22 cellular contexts compared by ENCODE assay signal in genomic region chr16:30731411-30731810, GRCh38. TPM values are rescaled to one million over a fixed set of nuclear protein-coding genes. Genes with fewer than 3 reads are reported as not detected.
DNase-seq lines count a peak whose midpoint lies in the region; ATAC-seq, FAIRE-seq and TF ChIP-seq lines count a peak whose summit lies in the region.
"Had no signal": no experiment of that assay in that cellular context is flagged by ENCODE, and none has a peak within 500 bp of the region (broad histone marks: within the 10 kb centered on the region; RNA-seq: fewer than 3 reads in every experiment).

No MANE protein-coding gene starts in this region.

- FAIRE-seq in H54 (lab: Jason Lieb, UNC), result no peak
- FAIRE-seq: endothelial cell of umbilical vein had no signal

- H3K4me1 ChIP-seq in mammary epithelial cell (ENCODE audit: insufficient read depth, low read length), result peaks cover 11% of the 10 kb centered on the region
- H3K4me1 ChIP-seq: ascending aorta, stomach, thyroid gland had no signal

- no peaks in the 10 kb centered on the region for H4K20me1 ChIP-seq in mammary epithelial cell (ENCODE audit: insufficient read depth, low read length)

- intact Hi-C loops in mammary epithelial cell (cut with micrococcal nuclease), result no loop called here

- H3K36me3 ChIP-seq in mammary epithelial cell (ENCODE audit: insufficient read depth, low read length), result peaks cover 42% of the 10 kb centered on the region

- 36% methylated on average over 3 of the region's 3 CpGs for WGBS in mammary epithelial cell (ENCODE audit: low coverage, missing lambda C conversion rate)

- no peak overlapping the region for H3K4me3 Mint-ChIP-seq in activated T-cell treated with anti-CD3 and anti-CD28 coated beads, Interleukin-2, amount 50 U/mL, for 72 hours
- H3K4me3 Mint-ChIP-seq: activated CD4-positive, alpha-beta memory T cell treated with anti-CD3 and anti-CD28 coated beads for 36 hours; B cell; CD8-positive, alpha-beta T cell; natural killer cell had no signal

- CTCF ChIA-PET in mammary epithelial cell (lab: Charles Lee; ENCODE audit: low non-redundant PET), result no interaction called here

- H3K79me2 ChIP-seq in mammary epithelial cell (ENCODE audit: insufficient read depth, low read length), result peaks cover 42% of the 10 kb centered on the region

- no TSS peak for BruUV-seq in mammary epithelial cell (replicated peaks; lab: Mats Ljungman, UMichigan)

- no peaks in the 10 kb centered on the region for H3K9me3 Mint-ChIP-seq in activated T-cell treated with anti-CD3 and anti-CD28 coated beads, Interleukin-2, amount 50 U/mL, for 72 hours
- H3K9me3 Mint-ChIP-seq: activated CD4-positive, alpha-beta memory T cell treated with anti-CD3 and anti-CD28 coated beads for 36 hours; CD8-positive, alpha-beta T cell; natural killer cell had no signal

- H3K4me3 ChIP-seq in mammary epithelial cell (replicated peaks in 1 of 3; ENCODE audit: insufficient read depth in 1 of 3, low read depth in 2 of 3, low read length in 3 of 3), result no peak overlapping the region
- H3K4me3 ChIP-seq: ascending aorta, stomach, thyroid gland had no signal

- no peak for TF ChIP-seq CTCF in mammary epithelial cell (conservative IDR thresholded peaks at IDR 0.05 in 1 of 2, IDR thresholded peaks at IDR 0.05 in 1 of 2; ENCODE audit: extremely low read depth in 1 of 2, insufficient read depth in 1 of 2, low read depth in 1 of 2, low read length in 2 of 2)
- no peak for TF ChIP-seq CTCF in GM13977 (IDR thresholded peaks at IDR 0.05; ENCODE audit: extremely low read depth, insufficient read depth, missing control alignments)

- H3K4me2 ChIP-seq in mammary epithelial cell (ENCODE audit: insufficient read depth, low read depth, low read length), result peak overlapping the region; percentile 1

- no peak for TF ChIP-seq POLR2A in H54 (IDR thresholded peaks at IDR 0.05; ENCODE audit: low read depth, low read length)

- H2AFZ ChIP-seq in mammary epithelial cell (ENCODE audit: low read depth, low read length), result no peak overlapping the region

- peak; percentile 41 to 45 for ATAC-seq in activated T-cell treated with anti-CD3 and anti-CD28 coated beads, Interleukin-2, amount 50 U/mL, for 72 hours (replicated peaks in 1 of 2)
- ATAC-seq: CD8-positive, alpha-beta T cell; natural killer cell had no signal

- peaks cover 7 to 25% of the 10 kb centered on the region in 2 donors for H3K36me3 Mint-ChIP-seq in activated T-cell treated with anti-CD3 and anti-CD28 coated beads, Interleukin-2, amount 50 U/mL, for 72 hours (ENCODE audit: insufficient read depth in 2 of 2)

- no peak for DNase-seq in activated T-cell treated with anti-CD3 and anti-CD28 coated beads, Interleukin-2, amount 50 U/mL, for 72 hours
- DNase-seq in activated T-cell treated with anti-CD3 and anti-CD28 coated beads, Interleukin-2, amount 50 U/mL, for 1 hour, result no peak
- DNase-seq in MV-4-11 (lab: John Stamatoyannopoulos, UW), result peak; percentile 14
- peak; percentile 62 for DNase-seq in mammary epithelial cell
- DNase-seq in non-pigmented ciliary epithelial cell (ENCODE audit: low read depth), result peak; percentile 23
- no peak for DNase-seq in H54 (ENCODE audit: insufficient read length, low spot score)
- no peak for DNase-seq in KBM-7
- no peak for DNase-seq in GM13977 (ENCODE audit: low spot score)
- DNase-seq: activated CD4-positive, alpha-beta memory T cell treated with anti-CD3 and anti-CD28 coated beads for 36 hours; activated naive CD4-positive, alpha-beta T cell treated with Interleukin-2 at 50 U/mL for 16 hours; CD8-positive, alpha-beta T cell; cerebellar nuclear complex; EL; natural killer cell; NCI-H446 treated with DMSO at 0.1 percent for 48 hours; SIG-M5; stomach; thyroid gland had no signal

- dilution Hi-C loops in mammary epithelial cell (cut with HindIII; ENCODE audit: low sequenced_read_pairs), result no loop called here

- H3K27ac ChIP-seq in mammary epithelial cell (ENCODE audit: insufficient read depth, low read depth, low read length), result no peak overlapping the region
- H3K27ac ChIP-seq: ascending aorta, HL-60, stomach, thyroid gland had no signal

- no peaks in the 10 kb centered on the region for H3K27me3 Mint-ChIP-seq in activated T-cell treated with anti-CD3 and anti-CD28 coated beads, Interleukin-2, amount 50 U/mL, for 72 hours (ENCODE audit: low read depth)
- H3K27me3 Mint-ChIP-seq: activated CD4-positive, alpha-beta memory T cell treated with anti-CD3 and anti-CD28 coated beads for 36 hours; B cell had no signal

- no peak overlapping the region for H3K9ac ChIP-seq in mammary epithelial cell (ENCODE audit: insufficient read depth, low read length)

- H3K27ac Mint-ChIP-seq in activated T-cell treated with anti-CD3 and anti-CD28 coated beads, Interleukin-2, amount 50 U/mL, for 72 hours, result no peak overlapping the region
- H3K27ac Mint-ChIP-seq: activated CD4-positive, alpha-beta memory T cell treated with anti-CD3 and anti-CD28 coated beads for 36 hours; B cell; CD8-positive, alpha-beta T cell; natural killer cell had no signal

- no peaks in the 10 kb centered on the region for H3K9me3 ChIP-seq in mammary epithelial cell (replicated peaks; ENCODE audit: insufficient read depth, low read length)
- H3K9me3 ChIP-seq: ascending aorta, stomach, thyroid gland had no signal

- peaks cover 4% of the 10 kb centered on the region for H3K4me1 Mint-ChIP-seq in activated T-cell treated with anti-CD3 and anti-CD28 coated beads, Interleukin-2, amount 50 U/mL, for 72 hours (ENCODE audit: low read depth)
- H3K4me1 Mint-ChIP-seq: B cell, natural killer cell had no signal

- no peaks in the 10 kb centered on the region for H3K27me3 ChIP-seq in mammary epithelial cell (ENCODE audit: insufficient read depth, low read length)
- H3K27me3 ChIP-seq: ascending aorta, stomach, thyroid gland had no signal

- in situ Hi-C loops in mammary epithelial cell (cut with MboI; ENCODE audit: low sequenced_read_pairs in 2 of 2), result no loop called here
- in situ Hi-C loops in KBM-7 (cut with MboI; ENCODE audit: low pct_unique_long_range_greater_than_20kb, low sequenced_read_pairs), result no loop called here
- in situ Hi-C loops in GM13977 (cut with MboI; ENCODE audit: low pct_unique_long_range_greater_than_20kb, low sequenced_read_pairs, unreplicated experiment), result no loop called here

RNA-seq across cellular contexts. Expression of gene PHKG2, which starts 16.8 kb away (rescaled TPM):
- 10 to 100 TPM; 38.0 to 38.5 TPM for total RNA-seq in activated T-cell treated with anti-CD3 and anti-CD28 coated beads, Interleukin-2, amount 50 U/mL, for 72 hours
- 10 to 100 TPM; 15.3 to 39.3 TPM for total RNA-seq in mammary epithelial cell
- 29.2 TPM for polyA plus RNA-seq in mammary epithelial cell
- 6.8 TPM for polyA minus RNA-seq in mammary epithelial cell

RNA-seq across cellular contexts. Expression of gene CFAP119, which starts 30.5 kb away (rescaled TPM):
- total RNA-seq in activated T-cell treated with anti-CD3 and anti-CD28 coated beads, Interleukin-2, amount 50 U/mL, for 72 hours, result 1 to 10 TPM; 3.2 to 4.7 TPM
- 1 to 10 TPM; 1.5 to 8.3 TPM for total RNA-seq in mammary epithelial cell
- 7.6 TPM for polyA plus RNA-seq in mammary epithelial cell
- polyA minus RNA-seq in mammary epithelial cell, result not detected
- total RNA-seq: ascending aorta had no signal

RNA-seq across cellular contexts. Expression of gene RNF40, which starts 30.7 kb away (rescaled TPM):
- 10 to 100 TPM; 60.2 to 63.5 TPM for total RNA-seq in activated T-cell treated with anti-CD3 and anti-CD28 coated beads, Interleukin-2, amount 50 U/mL, for 72 hours
- 10 to 100 TPM; 62.8 to 66.4 TPM for total RNA-seq in mammary epithelial cell
- polyA plus RNA-seq in mammary epithelial cell, result 45.7 TPM
- polyA minus RNA-seq in mammary epithelial cell, result 94.0 TPM

RNA-seq across cellular contexts. Expression of gene SRCAP, which starts 32.4 kb away (rescaled TPM):
- total RNA-seq in activated T-cell treated with anti-CD3 and anti-CD28 coated beads, Interleukin-2, amount 50 U/mL, for 72 hours, result 10 to 100 TPM; 52.9 to 64.7 TPM
- total RNA-seq in mammary epithelial cell, result 10 to 100 TPM; 20.2 to 46.2 TPM
- 3.9 TPM for polyA plus RNA-seq in mammary epithelial cell
- 41.0 TPM for polyA minus RNA-seq in mammary epithelial cell

RNA-seq across cellular contexts. Expression of gene ZNF629, which starts 55.6 kb away (rescaled TPM):
- total RNA-seq in activated T-cell treated with anti-CD3 and anti-CD28 coated beads, Interleukin-2, amount 50 U/mL, for 72 hours, result 1 to 10 TPM; 3.7 TPM
- total RNA-seq in mammary epithelial cell, result 10 to 100 TPM; 13.6 to 19.2 TPM
- 4.9 TPM for polyA plus RNA-seq in mammary epithelial cell
- polyA minus RNA-seq in mammary epithelial cell, result 9.8 TPM

Comparison
In these comparisons a context has a peak if more than half of its experiments do, and no peak if none do; other contexts are left out.
1. DNase-seq: peak in MV-4-11 (single experiment), mammary epithelial cell (single experiment) and non-pigmented ciliary epithelial cell (single experiment); none in activated T-cell treated with anti-CD3 and anti-CD28 coated beads, Interleukin-2, amount 50 U/mL, for 72 hours (0 of 2), activated T-cell treated with anti-CD3 and anti-CD28 coated beads, Interleukin-2, amount 50 U/mL, for 1 hour (single experiment), H54 (single experiment), KBM-7 (single experiment) and GM13977 (single experiment).